Comparison of ENCODE assay signal across 1 cellular context in genomic region chr17:59851431-59852375, GRCh38.
TF ChIP-seq lines count a peak whose summit lies in the region.

No MANE protein-coding gene starts in this region.

TF ChIP-seq in HepG2, 621 proteins besides CTCF, POLR2A, EP300 and RAD21 (continued from another document):
- TF ChIP-seq, protein P1, sequence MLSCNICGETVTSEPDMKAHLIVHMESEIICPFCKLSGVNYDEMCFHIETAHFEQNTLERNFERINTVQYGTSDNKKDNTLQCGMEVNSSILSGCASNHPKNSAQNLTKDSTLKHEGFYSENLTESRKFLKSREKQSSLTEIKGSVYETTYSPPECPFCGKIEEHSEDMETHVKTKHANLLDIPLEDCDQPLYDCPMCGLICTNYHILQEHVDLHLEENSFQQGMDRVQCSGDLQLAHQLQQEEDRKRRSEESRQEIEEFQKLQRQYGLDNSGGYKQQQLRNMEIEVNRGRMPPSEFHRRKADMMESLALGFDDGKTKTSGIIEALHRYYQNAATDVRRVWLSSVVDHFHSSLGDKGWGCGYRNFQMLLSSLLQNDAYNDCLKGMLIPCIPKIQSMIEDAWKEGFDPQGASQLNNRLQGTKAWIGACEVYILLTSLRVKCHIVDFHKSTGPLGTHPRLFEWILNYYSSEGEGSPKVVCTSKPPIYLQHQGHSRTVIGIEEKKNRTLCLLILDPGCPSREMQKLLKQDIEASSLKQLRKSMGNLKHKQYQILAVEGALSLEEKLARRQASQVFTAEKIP (CRISPR knock-in tag; IDR thresholded peaks at IDR 0.05; ENCODE audit: borderline replicate concordance), result no peak
- TF ChIP-seq MXD4 (CRISPR knock-in tag; IDR thresholded peaks at IDR 0.05) (0 out of 2 replicates have a peak, but pooled peaks have one; percentile 37), ZFP37 (CRISPR knock-in tag; IDR thresholded peaks at IDR 0.05; ENCODE audit: borderline replicate concordance) (0 out of 2 replicates have a peak, but pooled peaks have one; percentile 34), ZNF687 (CRISPR knock-in tag; IDR thresholded peaks at IDR 0.05) (peak; percentile 41), ZNF761 (CRISPR knock-in tag; conservative IDR thresholded peaks at IDR 0.05) (no peak), ZSCAN25 (CRISPR knock-in tag; IDR thresholded peaks at IDR 0.05) (no peak), ZNF75D (CRISPR knock-in tag; IDR thresholded peaks at IDR 0.05; ENCODE audit: borderline replicate concordance) (no peak), GABPB1 (CRISPR knock-in tag; IDR thresholded peaks at IDR 0.05) (0 out of 2 replicates have a peak, but pooled peaks have one; percentile 19), MED1 (CRISPR knock-in tag; IDR thresholded peaks at IDR 0.05) (peak; percentile 25; the same call in 1 of the 2 replicates), ZBTB4 (CRISPR knock-in tag; IDR thresholded peaks at IDR 0.05; ENCODE audit: borderline replicate concordance) (peak; percentile 63; the same call in 1 of the 2 replicates), TGIF2 (CRISPR knock-in tag; IDR thresholded peaks at IDR 0.05) (no peak)
- TF ChIP-seq, protein P2, sequence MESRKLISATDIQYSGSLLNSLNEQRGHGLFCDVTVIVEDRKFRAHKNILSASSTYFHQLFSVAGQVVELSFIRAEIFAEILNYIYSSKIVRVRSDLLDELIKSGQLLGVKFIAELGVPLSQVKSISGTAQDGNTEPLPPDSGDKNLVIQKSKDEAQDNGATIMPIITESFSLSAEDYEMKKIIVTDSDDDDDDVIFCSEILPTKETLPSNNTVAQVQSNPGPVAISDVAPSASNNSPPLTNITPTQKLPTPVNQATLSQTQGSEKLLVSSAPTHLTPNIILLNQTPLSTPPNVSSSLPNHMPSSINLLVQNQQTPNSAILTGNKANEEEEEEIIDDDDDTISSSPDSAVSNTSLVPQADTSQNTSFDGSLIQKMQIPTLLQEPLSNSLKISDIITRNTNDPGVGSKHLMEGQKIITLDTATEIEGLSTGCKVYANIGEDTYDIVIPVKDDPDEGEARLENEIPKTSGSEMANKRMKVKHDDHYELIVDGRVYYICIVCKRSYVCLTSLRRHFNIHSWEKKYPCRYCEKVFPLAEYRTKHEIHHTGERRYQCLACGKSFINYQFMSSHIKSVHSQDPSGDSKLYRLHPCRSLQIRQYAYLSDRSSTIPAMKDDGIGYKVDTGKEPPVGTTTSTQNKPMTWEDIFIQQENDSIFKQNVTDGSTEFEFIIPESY (CRISPR knock-in tag; IDR thresholded peaks at IDR 0.05), result peak; percentile 64
- TF ChIP-seq, protein P3, sequence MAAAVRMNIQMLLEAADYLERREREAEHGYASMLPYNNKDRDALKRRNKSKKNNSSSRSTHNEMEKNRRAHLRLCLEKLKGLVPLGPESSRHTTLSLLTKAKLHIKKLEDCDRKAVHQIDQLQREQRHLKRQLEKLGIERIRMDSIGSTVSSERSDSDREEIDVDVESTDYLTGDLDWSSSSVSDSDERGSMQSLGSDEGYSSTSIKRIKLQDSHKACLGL (CRISPR knock-in tag; IDR thresholded peaks at IDR 0.05), result no peak
- TF ChIP-seq, protein P4, sequence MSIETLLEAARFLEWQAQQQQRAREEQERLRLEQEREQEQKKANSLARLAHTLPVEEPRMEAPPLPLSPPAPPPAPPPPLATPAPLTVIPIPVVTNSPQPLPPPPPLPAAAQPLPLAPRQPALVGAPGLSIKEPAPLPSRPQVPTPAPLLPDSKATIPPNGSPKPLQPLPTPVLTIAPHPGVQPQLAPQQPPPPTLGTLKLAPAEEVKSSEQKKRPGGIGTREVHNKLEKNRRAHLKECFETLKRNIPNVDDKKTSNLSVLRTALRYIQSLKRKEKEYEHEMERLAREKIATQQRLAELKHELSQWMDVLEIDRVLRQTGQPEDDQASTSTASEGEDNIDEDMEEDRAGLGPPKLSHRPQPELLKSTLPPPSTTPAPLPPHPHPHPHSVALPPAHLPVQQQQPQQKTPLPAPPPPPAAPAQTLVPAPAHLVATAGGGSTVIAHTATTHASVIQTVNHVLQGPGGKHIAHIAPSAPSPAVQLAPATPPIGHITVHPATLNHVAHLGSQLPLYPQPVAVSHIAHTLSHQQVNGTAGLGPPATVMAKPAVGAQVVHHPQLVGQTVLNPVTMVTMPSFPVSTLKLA (IDR thresholded peaks at IDR 0.05), result peak; percentile 96
